Comparison of ENCODE assay signal across 1 cellular context in the genomic region with DNA sequence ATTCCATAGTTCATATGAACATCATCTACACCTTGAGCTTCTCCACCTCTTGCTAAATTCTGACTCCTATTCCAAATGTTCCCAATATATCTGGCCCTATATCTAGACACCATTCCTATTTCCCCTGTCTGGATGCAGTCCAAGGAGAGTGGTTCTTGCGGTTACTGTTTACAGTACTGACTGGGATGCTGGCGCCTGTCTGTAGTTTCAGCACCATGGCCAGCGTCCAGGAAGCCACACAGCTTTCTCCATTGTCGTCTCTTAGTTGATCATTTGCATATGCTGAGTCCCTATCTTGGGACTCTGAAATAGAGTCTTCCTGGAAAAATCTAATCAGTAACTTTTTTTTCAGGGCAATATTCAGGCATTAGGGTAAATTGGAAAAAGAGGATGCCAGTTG.
TF ChIP-seq lines count a peak whose summit lies in the region.

No MANE protein-coding gene starts in this region.

TF ChIP-seq in K562, 482 proteins besides CTCF, POLR2A, EP300 and RAD21 (continued from another document):
- TF ChIP-seq ZNF639 (CRISPR knock-in tag; conservative IDR thresholded peaks at IDR 0.05 in 1 of 2, IDR thresholded peaks at IDR 0.05 in 1 of 2): 0 out of 4 replicates have a peak, but pooled peaks of 1 of the 2 experiments have one; percentile 39
- peak; percentile 65; the same call in 1 of the 2 replicates for TF ChIP-seq ZNF232 (CRISPR knock-in tag; IDR thresholded peaks at IDR 0.05)
- peak; percentile 44; the same call in 1 of the 2 replicates for TF ChIP-seq NCOA1 (IDR thresholded peaks at IDR 0.05; ENCODE audit: low read depth)
- peak; percentile 46; the same call in 1 of the 2 replicates for TF ChIP-seq LCOR (CRISPR knock-in tag; IDR thresholded peaks at IDR 0.05)
